ENCODE assay signal across 2 cellular contexts in the genomic region with DNA sequence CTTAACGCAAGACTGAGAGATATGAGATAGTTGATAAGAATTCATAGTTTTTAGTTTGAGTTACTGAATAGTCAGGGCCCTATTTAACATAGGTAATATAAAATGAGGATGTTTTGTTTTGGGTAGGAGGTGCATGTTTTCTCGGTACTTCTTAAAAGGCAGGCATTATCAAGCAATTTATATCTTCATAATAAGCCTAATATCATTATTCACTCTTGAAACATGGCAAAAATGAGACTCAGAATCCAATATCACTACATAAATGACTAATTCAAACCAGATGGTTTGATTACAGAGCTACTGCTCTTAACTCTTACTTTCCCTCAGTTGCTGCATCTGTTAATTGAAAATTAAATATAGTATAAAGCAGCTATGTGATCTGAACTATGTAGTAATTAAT.
TF ChIP-seq lines count a peak whose summit lies in the region.

No MANE protein-coding gene starts in this region.

TF ChIP-seq in IMR-90, 13 proteins besides CTCF, POLR2A, EP300 and RAD21 (continued from another document):
- TF ChIP-seq, protein P1, sequence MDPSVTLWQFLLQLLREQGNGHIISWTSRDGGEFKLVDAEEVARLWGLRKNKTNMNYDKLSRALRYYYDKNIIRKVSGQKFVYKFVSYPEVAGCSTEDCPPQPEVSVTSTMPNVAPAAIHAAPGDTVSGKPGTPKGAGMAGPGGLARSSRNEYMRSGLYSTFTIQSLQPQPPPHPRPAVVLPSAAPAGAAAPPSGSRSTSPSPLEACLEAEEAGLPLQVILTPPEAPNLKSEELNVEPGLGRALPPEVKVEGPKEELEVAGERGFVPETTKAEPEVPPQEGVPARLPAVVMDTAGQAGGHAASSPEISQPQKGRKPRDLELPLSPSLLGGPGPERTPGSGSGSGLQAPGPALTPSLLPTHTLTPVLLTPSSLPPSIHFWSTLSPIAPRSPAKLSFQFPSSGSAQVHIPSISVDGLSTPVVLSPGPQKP (IDR thresholded peaks at IDR 0.05; ENCODE audit: borderline replicate concordance, low read depth, low read length) = no peak
- no peak for TF ChIP-seq RFX5 (IDR thresholded peaks at IDR 0.05; ENCODE audit: low read depth, low read length)
- no peak for TF ChIP-seq SMC3 (IDR thresholded peaks at IDR 0.05; ENCODE audit: low read depth, low read length)

TF ChIP-seq in SK-N-SH treated with all-trans-retinoic acid at 6 μM for 48 hours, 23 proteins besides CTCF, POLR2A, EP300 and RAD21:
- TF ChIP-seq, protein P2, sequence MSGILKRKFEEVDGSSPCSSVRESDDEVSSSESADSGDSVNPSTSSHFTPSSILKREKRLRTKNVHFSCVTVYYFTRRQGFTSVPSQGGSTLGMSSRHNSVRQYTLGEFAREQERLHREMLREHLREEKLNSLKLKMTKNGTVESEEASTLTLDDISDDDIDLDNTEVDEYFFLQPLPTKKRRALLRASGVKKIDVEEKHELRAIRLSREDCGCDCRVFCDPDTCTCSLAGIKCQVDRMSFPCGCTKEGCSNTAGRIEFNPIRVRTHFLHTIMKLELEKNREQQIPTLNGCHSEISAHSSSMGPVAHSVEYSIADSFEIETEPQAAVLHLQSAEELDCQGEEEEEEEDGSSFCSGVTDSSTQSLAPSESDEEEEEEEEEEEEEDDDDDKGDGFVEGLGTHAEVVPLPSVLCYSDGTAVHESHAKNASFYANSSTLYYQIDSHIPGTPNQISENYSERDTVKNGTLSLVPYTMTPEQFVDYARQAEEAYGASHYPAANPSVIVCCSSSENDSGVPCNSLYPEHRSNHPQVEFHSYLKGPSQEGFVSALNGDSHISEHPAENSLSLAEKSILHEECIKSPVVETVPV (CRISPR knock-in tag; IDR thresholded peaks at IDR 0.05) = peak; percentile 77; the same call in 1 of the 2 replicates
- TF ChIP-seq RARB (CRISPR knock-in tag; IDR thresholded peaks at IDR 0.05) = no peak
- TF ChIP-seq ISL1 (CRISPR knock-in tag; IDR thresholded peaks at IDR 0.05) = peak; percentile 91
- TF ChIP-seq, protein P3, sequence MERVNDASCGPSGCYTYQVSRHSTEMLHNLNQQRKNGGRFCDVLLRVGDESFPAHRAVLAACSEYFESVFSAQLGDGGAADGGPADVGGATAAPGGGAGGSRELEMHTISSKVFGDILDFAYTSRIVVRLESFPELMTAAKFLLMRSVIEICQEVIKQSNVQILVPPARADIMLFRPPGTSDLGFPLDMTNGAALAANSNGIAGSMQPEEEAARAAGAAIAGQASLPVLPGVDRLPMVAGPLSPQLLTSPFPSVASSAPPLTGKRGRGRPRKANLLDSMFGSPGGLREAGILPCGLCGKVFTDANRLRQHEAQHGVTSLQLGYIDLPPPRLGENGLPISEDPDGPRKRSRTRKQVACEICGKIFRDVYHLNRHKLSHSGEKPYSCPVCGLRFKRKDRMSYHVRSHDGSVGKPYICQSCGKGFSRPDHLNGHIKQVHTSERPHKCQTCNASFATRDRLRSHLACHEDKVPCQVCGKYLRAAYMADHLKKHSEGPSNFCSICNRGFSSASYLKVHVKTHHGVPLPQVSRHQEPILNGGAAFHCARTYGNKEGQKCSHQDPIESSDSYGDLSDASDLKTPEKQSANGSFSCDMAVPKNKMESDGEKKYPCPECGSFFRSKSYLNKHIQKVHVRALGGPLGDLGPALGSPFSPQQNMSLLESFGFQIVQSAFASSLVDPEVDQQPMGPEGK (CRISPR knock-in tag; IDR thresholded peaks at IDR 0.05; ENCODE audit: borderline replicate concordance) = no peak
- TF ChIP-seq SNAI2 (CRISPR knock-in tag; IDR thresholded peaks at IDR 0.05) = no peak
- no peak for TF ChIP-seq BACH2 (CRISPR knock-in tag; IDR thresholded peaks at IDR 0.05; ENCODE audit: borderline replicate concordance)
- TF ChIP-seq, protein P4, sequence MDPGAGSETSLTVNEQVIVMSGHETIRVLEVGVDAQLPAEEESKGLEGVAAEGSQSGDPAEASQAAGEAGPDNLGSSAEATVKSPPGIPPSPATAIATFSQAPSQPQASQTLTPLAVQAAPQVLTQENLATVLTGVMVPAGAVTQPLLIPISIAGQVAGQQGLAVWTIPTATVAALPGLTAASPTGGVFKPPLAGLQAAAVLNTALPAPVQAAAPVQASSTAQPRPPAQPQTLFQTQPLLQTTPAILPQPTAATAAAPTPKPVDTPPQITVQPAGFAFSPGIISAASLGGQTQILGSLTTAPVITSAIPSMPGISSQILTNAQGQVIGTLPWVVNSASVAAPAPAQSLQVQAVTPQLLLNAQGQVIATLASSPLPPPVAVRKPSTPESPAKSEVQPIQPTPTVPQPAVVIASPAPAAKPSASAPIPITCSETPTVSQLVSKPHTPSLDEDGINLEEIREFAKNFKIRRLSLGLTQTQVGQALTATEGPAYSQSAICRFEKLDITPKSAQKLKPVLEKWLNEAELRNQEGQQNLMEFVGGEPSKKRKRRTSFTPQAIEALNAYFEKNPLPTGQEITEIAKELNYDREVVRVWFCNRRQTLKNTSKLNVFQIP (CRISPR knock-in tag; IDR thresholded peaks at IDR 0.05; ENCODE audit: borderline replicate concordance, low read depth) = no peak
- no peak for TF ChIP-seq TOX (CRISPR knock-in tag; IDR thresholded peaks at IDR 0.05; ENCODE audit: borderline replicate concordance)
- no peak for TF ChIP-seq CSDC2 (CRISPR knock-in tag; IDR thresholded peaks at IDR 0.05)
- TF ChIP-seq ZFP3 (CRISPR knock-in tag; IDR thresholded peaks at IDR 0.05) = 0 out of 2 replicates have a peak, but pooled peaks have one; percentile 38
- TF ChIP-seq OSR1 (CRISPR knock-in tag; IDR thresholded peaks at IDR 0.05) = no peak
- TF ChIP-seq ZNF565 (CRISPR knock-in tag; conservative IDR thresholded peaks at IDR 0.05; ENCODE audit: low read depth) = no peak
- TF ChIP-seq, protein P5, sequence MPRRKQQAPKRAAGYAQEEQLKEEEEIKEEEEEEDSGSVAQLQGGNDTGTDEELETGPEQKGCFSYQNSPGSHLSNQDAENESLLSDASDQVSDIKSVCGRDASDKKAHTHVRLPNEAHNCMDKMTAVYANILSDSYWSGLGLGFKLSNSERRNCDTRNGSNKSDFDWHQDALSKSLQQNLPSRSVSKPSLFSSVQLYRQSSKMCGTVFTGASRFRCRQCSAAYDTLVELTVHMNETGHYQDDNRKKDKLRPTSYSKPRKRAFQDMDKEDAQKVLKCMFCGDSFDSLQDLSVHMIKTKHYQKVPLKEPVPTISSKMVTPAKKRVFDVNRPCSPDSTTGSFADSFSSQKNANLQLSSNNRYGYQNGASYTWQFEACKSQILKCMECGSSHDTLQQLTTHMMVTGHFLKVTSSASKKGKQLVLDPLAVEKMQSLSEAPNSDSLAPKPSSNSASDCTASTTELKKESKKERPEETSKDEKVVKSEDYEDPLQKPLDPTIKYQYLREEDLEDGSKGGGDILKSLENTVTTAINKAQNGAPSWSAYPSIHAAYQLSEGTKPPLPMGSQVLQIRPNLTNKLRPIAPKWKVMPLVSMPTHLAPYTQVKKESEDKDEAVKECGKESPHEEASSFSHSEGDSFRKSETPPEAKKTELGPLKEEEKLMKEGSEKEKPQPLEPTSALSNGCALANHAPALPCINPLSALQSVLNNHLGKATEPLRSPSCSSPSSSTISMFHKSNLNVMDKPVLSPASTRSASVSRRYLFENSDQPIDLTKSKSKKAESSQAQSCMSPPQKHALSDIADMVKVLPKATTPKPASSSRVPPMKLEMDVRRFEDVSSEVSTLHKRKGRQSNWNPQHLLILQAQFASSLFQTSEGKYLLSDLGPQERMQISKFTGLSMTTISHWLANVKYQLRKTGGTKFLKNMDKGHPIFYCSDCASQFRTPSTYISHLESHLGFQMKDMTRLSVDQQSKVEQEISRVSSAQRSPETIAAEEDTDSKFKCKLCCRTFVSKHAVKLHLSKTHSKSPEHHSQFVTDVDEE (CRISPR knock-in tag; IDR thresholded peaks at IDR 0.05) = peak; percentile 61; the same call in 1 of the 2 replicates
- no peak for TF ChIP-seq ZFP30 (CRISPR knock-in tag; IDR thresholded peaks at IDR 0.05)
- TF ChIP-seq TCF4 (CRISPR knock-in tag; IDR thresholded peaks at IDR 0.05; ENCODE audit: borderline replicate concordance) = peak; percentile 95
- TF ChIP-seq ZNF70 (CRISPR knock-in tag; IDR thresholded peaks at IDR 0.05) = peak; percentile 87
- TF ChIP-seq GLIS3 (CRISPR knock-in tag; IDR thresholded peaks at IDR 0.05) = no peak
- no peak for TF ChIP-seq PPARA (CRISPR knock-in tag; IDR thresholded peaks at IDR 0.05; ENCODE audit: borderline replicate concordance)
- no peak for TF ChIP-seq ARNTL (CRISPR knock-in tag; IDR thresholded peaks at IDR 0.05; ENCODE audit: borderline replicate concordance, low read depth)
- 0 out of 2 replicates have a peak, but pooled peaks have one; percentile 68 for TF ChIP-seq ESRRG (CRISPR knock-in tag; IDR thresholded peaks at IDR 0.05)
- TF ChIP-seq ZNF8 (CRISPR knock-in tag; IDR thresholded peaks at IDR 0.05) = no peak
- TF ChIP-seq ZC3H10 (CRISPR knock-in tag; IDR thresholded peaks at IDR 0.05) = no peak
- TF ChIP-seq, protein P6, sequence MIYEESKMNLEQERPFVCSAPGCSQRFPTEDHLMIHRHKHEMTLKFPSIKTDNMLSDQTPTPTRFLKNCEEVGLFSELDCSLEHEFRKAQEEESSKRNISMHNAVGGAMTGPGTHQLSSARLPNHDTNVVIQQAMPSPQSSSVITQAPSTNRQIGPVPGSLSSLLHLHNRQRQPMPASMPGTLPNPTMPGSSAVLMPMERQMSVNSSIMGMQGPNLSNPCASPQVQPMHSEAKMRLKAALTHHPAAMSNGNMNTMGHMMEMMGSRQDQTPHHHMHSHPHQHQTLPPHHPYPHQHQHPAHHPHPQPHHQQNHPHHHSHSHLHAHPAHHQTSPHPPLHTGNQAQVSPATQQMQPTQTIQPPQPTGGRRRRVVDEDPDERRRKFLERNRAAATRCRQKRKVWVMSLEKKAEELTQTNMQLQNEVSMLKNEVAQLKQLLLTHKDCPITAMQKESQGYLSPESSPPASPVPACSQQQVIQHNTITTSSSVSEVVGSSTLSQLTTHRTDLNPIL (CRISPR knock-in tag; IDR thresholded peaks at IDR 0.05; ENCODE audit: low read depth) = peak; percentile 48; the same call in 1 of the 2 replicates
